ENCODE assay signal across 22 cellular contexts in the genomic region with DNA sequence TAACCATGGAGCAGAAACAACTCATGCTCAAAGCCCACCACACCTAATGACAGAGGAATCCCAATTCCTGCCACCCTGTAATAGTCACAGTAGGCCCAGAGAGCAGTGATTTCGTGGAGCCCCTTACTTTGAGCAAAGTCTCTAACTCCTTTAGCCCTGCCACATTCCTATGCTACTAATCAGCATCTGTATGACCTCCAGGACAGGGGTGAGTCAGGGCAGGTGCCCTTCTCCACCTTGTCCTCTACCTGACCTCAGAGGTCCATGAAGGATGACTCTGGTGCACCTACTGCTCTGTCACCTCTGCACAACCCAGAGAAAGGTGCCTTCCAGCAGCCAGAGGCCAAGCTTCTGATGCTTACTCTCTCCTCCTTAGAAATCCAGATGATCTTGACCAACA. TPM values are rescaled to one million over a fixed set of nuclear protein-coding genes. Genes with fewer than 3 reads are reported as not detected.
A peak's percentile ranks its signal among the peaks of the same experiment; 100 is the strongest.
DNase-seq lines count a peak whose midpoint lies in the region; ATAC-seq, FAIRE-seq and TF ChIP-seq lines count a peak whose summit lies in the region.
"Had no signal": no experiment of that assay in that cellular context is flagged by ENCODE, and none has a peak within 500 bp of the region (broad histone marks: within the 10 kb centered on the region; RNA-seq: fewer than 3 reads in every experiment).

No MANE protein-coding gene starts in this region.

- no peaks in the 10 kb centered on the region for H3K4me1 ChIP-seq in A549
- H3K4me1 ChIP-seq in RWPE2 (ENCODE audit: insufficient read depth, poor library complexity, severe bottlenecking): no peaks in the 10 kb centered on the region
- H3K4me1 ChIP-seq in endodermal cell (ENCODE audit: control insufficient read depth, insufficient read depth, low read length): no peaks in the 10 kb centered on the region
- peaks cover 15% of the 10 kb centered on the region for H3K4me1 ChIP-seq in iPS-15b (ENCODE audit: control insufficient read depth, insufficient read depth, low read length)
- H3K4me1 ChIP-seq in ovary (ENCODE audit: insufficient read depth): no peaks in the 10 kb centered on the region

- H3K9ac ChIP-seq in endodermal cell (ENCODE audit: extremely low read depth, low read length, poor library complexity, severe bottlenecking) (no peak overlapping the region), iPS-15b (ENCODE audit: low read depth, low read length) (no peak overlapping the region)
- H3K9ac ChIP-seq: GM23248 had no signal

- TF ChIP-seq CTCF in A549 (IDR thresholded peaks at IDR 0.05): no peak
- no peak for TF ChIP-seq CTCF in RWPE2 (IDR thresholded peaks at IDR 0.05; ENCODE audit: poor library complexity, severe bottlenecking)
- no peak for TF ChIP-seq CTCF in endodermal cell (conservative IDR thresholded peaks at IDR 0.05)
- no peak for TF ChIP-seq CTCF in ovary (IDR thresholded peaks at IDR 0.05)

- no peak overlapping the region for H3K4me2 ChIP-seq in A549

- no peak overlapping the region for H3K27ac Mint-ChIP-seq in endodermal cell
- H3K27ac Mint-ChIP-seq: CD4-positive, alpha-beta memory T cell had no signal

- no peak overlapping the region for H3K4me3 Mint-ChIP-seq in endodermal cell
- H3K4me3 Mint-ChIP-seq: CD4-positive, alpha-beta memory T cell had no signal

- H3K27me3 ChIP-seq in RWPE2 (ENCODE audit: insufficient read depth, poor library complexity, severe bottlenecking) (no peaks in the 10 kb centered on the region), endodermal cell (ENCODE audit: control insufficient read depth, insufficient read depth, low read length, poor library complexity, severe bottlenecking) (peaks cover 12% of the 10 kb centered on the region), iPS-15b (ENCODE audit: control insufficient read depth, insufficient read depth, low read length) (peaks cover 3% of the 10 kb centered on the region), ovary (no peaks in the 10 kb centered on the region)

- H3K9me3 Mint-ChIP-seq in endodermal cell: no peaks in the 10 kb centered on the region

- H3K4me1 Mint-ChIP-seq in endodermal cell: peaks cover 5% of the 10 kb centered on the region

- no peaks in the 10 kb centered on the region for H3K36me3 Mint-ChIP-seq in endodermal cell (ENCODE audit: low read depth)
- H3K36me3 Mint-ChIP-seq: CD4-positive, alpha-beta memory T cell had no signal

- CTCF ChIA-PET in A549 (lab: Yijun Ruan, JAX): interaction anchor here (0.6 to 1.7 kb wide), 4 partner anchors 25 to 1074 kb away, joined by 4 to 10 read pairs (median 4); no protein-coding TSS in a partner anchor

- H3K27ac ChIP-seq in A549: no peak overlapping the region
- H3K27ac ChIP-seq in RWPE2 (ENCODE audit: poor library complexity, severe bottlenecking): no peak overlapping the region
- no peak overlapping the region for H3K27ac ChIP-seq in endodermal cell (ENCODE audit: low read depth, low read length)
- H3K27ac ChIP-seq in ovary: no peak overlapping the region
- H3K27ac ChIP-seq: GM23248 had no signal

- TF ChIP-seq POLR2A in A549 (IDR thresholded peaks at IDR 0.05; ENCODE audit: low read length) (no peak), ovary (IDR thresholded peaks at IDR 0.05) (no peak)

- ATAC-seq in A549 (no peak), RWPE2 (ENCODE audit: low read depth) (peak; percentile 25; the same call in 1 of the 3 replicates)

- TF ChIP-seq EP300 in A549 (IDR thresholded peaks at IDR 0.05): no peak
- TF ChIP-seq EP300 in ovary (IDR thresholded peaks at IDR 0.05): no peak

- intact Hi-C loops in ovary (cut with DNase I): no loop called here

- POLR2A ChIA-PET in A549 (lab: Yijun Ruan, JAX): no interaction called here

- H3K9me3 ChIP-seq in A549: no peaks in the 10 kb centered on the region
- no peaks in the 10 kb centered on the region for H3K9me3 ChIP-seq in RWPE2 (ENCODE audit: severe bottlenecking)
- H3K9me3 ChIP-seq in endodermal cell (ENCODE audit: control insufficient read depth, low read length): no peaks in the 10 kb centered on the region
- H3K9me3 ChIP-seq in iPS-15b (ENCODE audit: control insufficient read depth, insufficient read depth, low read length): no peaks in the 10 kb centered on the region
- H3K9me3 ChIP-seq in ovary: no peaks in the 10 kb centered on the region

- H3K36me3 ChIP-seq in RWPE2 (ENCODE audit: low read depth): no peaks in the 10 kb centered on the region
- no peaks in the 10 kb centered on the region for H3K36me3 ChIP-seq in endodermal cell (ENCODE audit: control insufficient read depth, insufficient read depth, low read length)
- no peaks in the 10 kb centered on the region for H3K36me3 ChIP-seq in iPS-15b (ENCODE audit: control insufficient read depth, insufficient read depth, low read length)
- H3K36me3 ChIP-seq in ovary: no peaks in the 10 kb centered on the region

- WGBS in A549 (ENCODE audit: missing lambda C conversion rate): 0% methylated on average over 1 of the region's 1 CpG
- WGBS in endodermal cell (ENCODE audit: insufficient coverage in 1 of 2, insufficient read length in 1 of 2), 2 experiments: 47% methylated on average over 1 of the region's 1 CpG; no CpG with 5 or more reads in 1 of the 2 experiments
- 25 to 35% (median 33%) methylated on average over 1 of the region's 1 CpG for WGBS in ovary, 3 donors

- no peak for TF ChIP-seq RAD21 in A549 (conservative IDR thresholded peaks at IDR 0.05 in 1 of 2, IDR thresholded peaks at IDR 0.05 in 1 of 2)

- peak; percentile 43 for FAIRE-seq in A549 (lab: Jason Lieb, UNC)
- FAIRE-seq: GM12891, GM18507 had no signal

- DNase-seq in A549 (ENCODE audit: low read depth in 1 of 2, low spot score in 1 of 2) (no peak), RWPE2 (ENCODE audit: low spot score) (no peak), endodermal cell (peak; percentile 44), ovary (no peak), GOT3 (lab: John Stamatoyannopoulos, UW) (no peak), NCI-H510A treated with DMSO at 0.1 percent for 48 hours (lab: John Stamatoyannopoulos, UW) (no peak)
- DNase-seq: 8988T; C1 segment of cervical spinal cord; Calu3; CD4-positive, alpha-beta memory T cell; COR-L47; DMS53; DMS79 treated with DMSO at 0.1 percent for 48 hours; GF-D8; GM23248; H7; HCEC 1CT had no signal

- H3K27me3 Mint-ChIP-seq in endodermal cell (ENCODE audit: insufficient read depth): no peaks in the 10 kb centered on the region

- H3K4me3 ChIP-seq in A549: no peak overlapping the region
- H3K4me3 ChIP-seq in RWPE2 (ENCODE audit: severe bottlenecking): no peak overlapping the region
- H3K4me3 ChIP-seq in endodermal cell (ENCODE audit: low read length): no peak overlapping the region
- H3K4me3 ChIP-seq in iPS-15b (ENCODE audit: low read depth, low read length): peak overlapping the region; percentile 8
- H3K4me3 ChIP-seq in ovary: no peak overlapping the region
- H3K4me3 ChIP-seq: GM23248 had no signal

TF ChIP-seq in A549, 52 proteins besides CTCF, POLR2A, EP300 and RAD21:
- TF ChIP-seq NR3C1 (IDR thresholded peaks at IDR 0.05): no peak
- no peak for TF ChIP-seq ZC3H11A (IDR thresholded peaks at IDR 0.05)
- TF ChIP-seq, protein P1, sequence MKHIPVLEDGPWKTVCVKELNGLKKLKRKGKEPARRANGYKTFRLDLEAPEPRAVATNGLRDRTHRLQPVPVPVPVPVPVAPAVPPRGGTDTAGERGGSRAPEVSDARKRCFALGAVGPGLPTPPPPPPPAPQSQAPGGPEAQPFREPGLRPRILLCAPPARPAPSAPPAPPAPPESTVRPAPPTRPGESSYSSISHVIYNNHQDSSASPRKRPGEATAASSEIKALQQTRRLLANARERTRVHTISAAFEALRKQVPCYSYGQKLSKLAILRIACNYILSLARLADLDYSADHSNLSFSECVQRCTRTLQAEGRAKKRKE (CRISPR knock-in tag; IDR thresholded peaks at IDR 0.05; ENCODE audit: low read depth): no peak
- no peak for TF ChIP-seq CHD2 (IDR thresholded peaks at IDR 0.05; ENCODE audit: low read length, partially characterized antibody)
- TF ChIP-seq, protein P2, sequence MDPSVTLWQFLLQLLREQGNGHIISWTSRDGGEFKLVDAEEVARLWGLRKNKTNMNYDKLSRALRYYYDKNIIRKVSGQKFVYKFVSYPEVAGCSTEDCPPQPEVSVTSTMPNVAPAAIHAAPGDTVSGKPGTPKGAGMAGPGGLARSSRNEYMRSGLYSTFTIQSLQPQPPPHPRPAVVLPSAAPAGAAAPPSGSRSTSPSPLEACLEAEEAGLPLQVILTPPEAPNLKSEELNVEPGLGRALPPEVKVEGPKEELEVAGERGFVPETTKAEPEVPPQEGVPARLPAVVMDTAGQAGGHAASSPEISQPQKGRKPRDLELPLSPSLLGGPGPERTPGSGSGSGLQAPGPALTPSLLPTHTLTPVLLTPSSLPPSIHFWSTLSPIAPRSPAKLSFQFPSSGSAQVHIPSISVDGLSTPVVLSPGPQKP (IDR thresholded peaks at IDR 0.05; ENCODE audit: low read depth, low read length): no peak

RNA-seq across cellular contexts. Expression of a gene that starts 6.1 kb away (rescaled TPM):
- polyA plus RNA-seq in A549 (2011; rRNA removed): 0.03 TPM in 1 of 2 replicates, not detected in the other
- 0.01 TPM in 1 of 2 replicates, not detected in the other for polyA plus RNA-seq in A549 (2012; cell fraction: cytosol; rRNA removed)
- polyA plus RNA-seq in A549 (2012; cell fraction: nucleus; rRNA removed): not detected in 2 replicates
- polyA plus RNA-seq in A549 (2017; fragmentation: RNase III; extraction: RNeasy Plus Mini Kit Qiagen cat#74134 plus additional on column Dnase treatment): 0.03 TPM in 1 of 3 replicates, not detected in the others
- not detected in 2 replicates for polyA minus RNA-seq in A549 (2011; rRNA and poly(A)+ RNA removed)
- total RNA-seq in endodermal cell: 10 to 100 TPM; 10.0 to 18.3 TPM
- 13.2 TPM for polyA plus RNA-seq in endodermal cell (2013, experiment 1 of 2)
- 12.6 TPM for polyA plus RNA-seq in endodermal cell (2013, experiment 2 of 2)
- under 1 TPM in 3 of 7 donors, not detected in 4; 0.08 to 0.46 (median 0.27) TPM for total RNA-seq in ovary
- polyA plus RNA-seq in ovary: under 1 TPM; 0.11 to 0.37 TPM
- total RNA-seq: Calu3; CD4-positive, alpha-beta memory T cell; G401; GM23248 had no signal
- polyA plus RNA-seq: BJ; CD4-positive, alpha-beta memory T cell; GM23248 had no signal

RNA-seq across cellular contexts. Expression of a gene that starts 52.7 kb away (rescaled TPM):
- 50.9 and 58.7 TPM in 2 replicates for polyA plus RNA-seq in A549 (2011; rRNA removed)
- 10.7 and 10.9 TPM in 2 replicates for polyA plus RNA-seq in A549 (2012; cell fraction: cytosol; rRNA removed)
- polyA plus RNA-seq in A549 (2012; cell fraction: nucleus; rRNA removed): 24.8 and 41.3 TPM in 2 replicates
- polyA plus RNA-seq in A549 (2017; fragmentation: RNase III; extraction: RNeasy Plus Mini Kit Qiagen cat#74134 plus additional on column Dnase treatment): 23.9 to 25.6 TPM (median 25.0 TPM) in 3 replicates
- 32.2 TPM in 2 replicates for polyA minus RNA-seq in A549 (2011; rRNA and poly(A)+ RNA removed)
- 10 to 100 TPM; 20.8 to 31.5 TPM for total RNA-seq in endodermal cell
- 31.1 TPM for polyA plus RNA-seq in endodermal cell (2013, experiment 1 of 2)
- polyA plus RNA-seq in endodermal cell (2013, experiment 2 of 2): 28.6 TPM
- total RNA-seq in ovary: 10 to 100 TPM; 12.1 to 28.5 (median 16.1) TPM
- 10 to 100 TPM in 1 of 2 donors, 1 to 10 TPM in 1; 9.1 to 17.6 TPM for polyA plus RNA-seq in ovary

Comparison
In these comparisons a context has a peak if more than half of its experiments do, and no peak if none do; other contexts are left out.
1. RNA of a gene that starts 6.1 kb away (total RNA-seq): 10.0 to 18.3 TPM in endodermal cell; 0.08 to 0.46 TPM in ovary; every median in the first group is over 4 times any median in the second.